Comparison of ENCODE assay signal across 2 cellular contexts in the genomic region with DNA sequence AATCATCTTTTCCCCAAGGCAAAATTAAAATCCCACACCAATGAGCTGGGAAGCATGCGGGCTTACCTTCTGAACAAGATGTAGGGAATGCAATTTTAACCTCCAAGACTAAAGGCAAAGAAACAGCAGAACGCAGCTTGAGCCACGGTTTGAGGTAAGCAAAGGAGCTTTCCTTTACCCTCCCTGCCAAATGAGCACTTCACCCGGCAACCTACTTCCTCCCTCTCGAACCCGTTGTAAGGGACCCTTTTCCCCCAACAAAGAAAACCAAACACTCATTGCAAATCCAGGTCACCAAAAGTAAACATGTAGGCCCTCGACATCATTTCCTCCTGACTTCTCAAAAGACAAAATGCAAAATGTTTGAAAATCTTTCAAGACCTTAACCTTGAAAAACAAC.
TF ChIP-seq lines count a peak whose summit lies in the region.

No MANE protein-coding gene starts in this region.

TF ChIP-seq in A549, 52 proteins besides CTCF, POLR2A, EP300 and RAD21:
- TF ChIP-seq, protein P1, sequence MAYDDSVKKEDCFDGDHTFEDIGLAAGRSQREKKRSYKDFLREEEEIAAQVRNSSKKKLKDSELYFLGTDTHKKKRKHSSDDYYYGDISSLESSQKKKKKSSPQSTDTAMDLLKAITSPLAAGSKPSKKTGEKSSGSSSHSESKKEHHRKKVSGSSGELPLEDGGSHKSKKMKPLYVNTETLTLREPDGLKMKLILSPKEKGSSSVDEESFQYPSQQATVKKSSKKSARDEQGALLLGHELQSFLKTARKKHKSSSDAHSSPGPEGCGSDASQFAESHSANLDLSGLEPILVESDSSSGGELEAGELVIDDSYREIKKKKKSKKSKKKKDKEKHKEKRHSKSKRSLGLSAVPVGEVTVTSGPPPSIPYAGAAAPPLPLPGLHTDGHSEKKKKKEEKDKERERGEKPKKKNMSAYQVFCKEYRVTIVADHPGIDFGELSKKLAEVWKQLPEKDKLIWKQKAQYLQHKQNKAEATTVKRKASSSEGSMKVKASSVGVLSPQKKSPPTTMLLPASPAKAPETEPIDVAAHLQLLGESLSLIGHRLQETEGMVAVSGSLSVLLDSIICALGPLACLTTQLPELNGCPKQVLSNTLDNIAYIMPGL (CRISPR knock-in tag; IDR thresholded peaks at IDR 0.05; ENCODE audit: borderline replicate concordance): no peak
- TF ChIP-seq CEBPB (IDR thresholded peaks at IDR 0.05) (no peak), ZC3H11A (IDR thresholded peaks at IDR 0.05) (no peak), JUNB (IDR thresholded peaks at IDR 0.05) (no peak), HOXA7 (CRISPR knock-in tag; IDR thresholded peaks at IDR 0.05) (no peak), CHD4 (IDR thresholded peaks at IDR 0.05; ENCODE audit: borderline replicate concordance) (no peak), BHLHE40 (IDR thresholded peaks at IDR 0.05; ENCODE audit: low read depth, low read length) (no peak)
- TF ChIP-seq, protein P2, sequence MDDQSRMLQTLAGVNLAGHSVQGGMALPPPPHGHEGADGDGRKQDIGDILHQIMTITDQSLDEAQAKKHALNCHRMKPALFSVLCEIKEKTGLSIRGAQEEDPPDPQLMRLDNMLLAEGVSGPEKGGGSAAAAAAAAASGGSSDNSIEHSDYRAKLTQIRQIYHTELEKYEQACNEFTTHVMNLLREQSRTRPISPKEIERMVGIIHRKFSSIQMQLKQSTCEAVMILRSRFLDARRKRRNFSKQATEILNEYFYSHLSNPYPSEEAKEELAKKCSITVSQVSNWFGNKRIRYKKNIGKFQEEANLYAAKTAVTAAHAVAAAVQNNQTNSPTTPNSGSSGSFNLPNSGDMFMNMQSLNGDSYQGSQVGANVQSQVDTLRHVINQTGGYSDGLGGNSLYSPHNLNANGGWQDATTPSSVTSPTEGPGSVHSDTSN (IDR thresholded peaks at IDR 0.05): no peak
- TF ChIP-seq, protein P3, sequence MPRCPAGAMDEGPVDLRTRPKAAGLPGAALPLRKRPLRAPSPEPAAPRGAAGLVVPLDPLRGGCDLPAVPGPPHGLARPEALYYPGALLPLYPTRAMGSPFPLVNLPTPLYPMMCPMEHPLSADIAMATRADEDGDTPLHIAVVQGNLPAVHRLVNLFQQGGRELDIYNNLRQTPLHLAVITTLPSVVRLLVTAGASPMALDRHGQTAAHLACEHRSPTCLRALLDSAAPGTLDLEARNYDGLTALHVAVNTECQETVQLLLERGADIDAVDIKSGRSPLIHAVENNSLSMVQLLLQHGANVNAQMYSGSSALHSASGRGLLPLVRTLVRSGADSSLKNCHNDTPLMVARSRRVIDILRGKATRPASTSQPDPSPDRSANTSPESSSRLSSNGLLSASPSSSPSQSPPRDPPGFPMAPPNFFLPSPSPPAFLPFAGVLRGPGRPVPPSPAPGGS (IDR thresholded peaks at IDR 0.05): no peak
TF ChIP-seq in A549: peak in this region for 0.

TF ChIP-seq in WTC11, 78 proteins besides CTCF, POLR2A, EP300 and RAD21 (continued from another document):
- no peak for TF ChIP-seq SMAD3 (CRISPR knock-in tag; IDR thresholded peaks at IDR 0.05; ENCODE audit: borderline replicate concordance)
- TF ChIP-seq EMX1 (CRISPR knock-in tag; IDR thresholded peaks at IDR 0.05): no peak
- TF ChIP-seq KAT7 (CRISPR knock-in tag; IDR thresholded peaks at IDR 0.05; ENCODE audit: borderline replicate concordance): no peak
- TF ChIP-seq, protein P4, sequence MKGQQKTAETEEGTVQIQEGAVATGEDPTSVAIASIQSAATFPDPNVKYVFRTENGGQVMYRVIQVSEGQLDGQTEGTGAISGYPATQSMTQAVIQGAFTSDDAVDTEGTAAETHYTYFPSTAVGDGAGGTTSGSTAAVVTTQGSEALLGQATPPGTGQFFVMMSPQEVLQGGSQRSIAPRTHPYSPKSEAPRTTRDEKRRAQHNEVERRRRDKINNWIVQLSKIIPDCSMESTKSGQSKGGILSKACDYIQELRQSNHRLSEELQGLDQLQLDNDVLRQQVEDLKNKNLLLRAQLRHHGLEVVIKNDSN (CRISPR knock-in tag; IDR thresholded peaks at IDR 0.05): no peak
- no peak for TF ChIP-seq CREB1 (CRISPR knock-in tag; IDR thresholded peaks at IDR 0.05)
- TF ChIP-seq ZNF416 (CRISPR knock-in tag; IDR thresholded peaks at IDR 0.05): no peak
- TF ChIP-seq, protein P5, sequence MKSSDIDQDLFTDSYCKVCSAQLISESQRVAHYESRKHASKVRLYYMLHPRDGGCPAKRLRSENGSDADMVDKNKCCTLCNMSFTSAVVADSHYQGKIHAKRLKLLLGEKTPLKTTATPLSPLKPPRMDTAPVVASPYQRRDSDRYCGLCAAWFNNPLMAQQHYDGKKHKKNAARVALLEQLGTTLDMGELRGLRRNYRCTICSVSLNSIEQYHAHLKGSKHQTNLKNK (CRISPR knock-in tag; IDR thresholded peaks at IDR 0.05): no peak
- TF ChIP-seq ZNF121 (CRISPR knock-in tag; IDR thresholded peaks at IDR 0.05): no peak
- TF ChIP-seq, protein P6, sequence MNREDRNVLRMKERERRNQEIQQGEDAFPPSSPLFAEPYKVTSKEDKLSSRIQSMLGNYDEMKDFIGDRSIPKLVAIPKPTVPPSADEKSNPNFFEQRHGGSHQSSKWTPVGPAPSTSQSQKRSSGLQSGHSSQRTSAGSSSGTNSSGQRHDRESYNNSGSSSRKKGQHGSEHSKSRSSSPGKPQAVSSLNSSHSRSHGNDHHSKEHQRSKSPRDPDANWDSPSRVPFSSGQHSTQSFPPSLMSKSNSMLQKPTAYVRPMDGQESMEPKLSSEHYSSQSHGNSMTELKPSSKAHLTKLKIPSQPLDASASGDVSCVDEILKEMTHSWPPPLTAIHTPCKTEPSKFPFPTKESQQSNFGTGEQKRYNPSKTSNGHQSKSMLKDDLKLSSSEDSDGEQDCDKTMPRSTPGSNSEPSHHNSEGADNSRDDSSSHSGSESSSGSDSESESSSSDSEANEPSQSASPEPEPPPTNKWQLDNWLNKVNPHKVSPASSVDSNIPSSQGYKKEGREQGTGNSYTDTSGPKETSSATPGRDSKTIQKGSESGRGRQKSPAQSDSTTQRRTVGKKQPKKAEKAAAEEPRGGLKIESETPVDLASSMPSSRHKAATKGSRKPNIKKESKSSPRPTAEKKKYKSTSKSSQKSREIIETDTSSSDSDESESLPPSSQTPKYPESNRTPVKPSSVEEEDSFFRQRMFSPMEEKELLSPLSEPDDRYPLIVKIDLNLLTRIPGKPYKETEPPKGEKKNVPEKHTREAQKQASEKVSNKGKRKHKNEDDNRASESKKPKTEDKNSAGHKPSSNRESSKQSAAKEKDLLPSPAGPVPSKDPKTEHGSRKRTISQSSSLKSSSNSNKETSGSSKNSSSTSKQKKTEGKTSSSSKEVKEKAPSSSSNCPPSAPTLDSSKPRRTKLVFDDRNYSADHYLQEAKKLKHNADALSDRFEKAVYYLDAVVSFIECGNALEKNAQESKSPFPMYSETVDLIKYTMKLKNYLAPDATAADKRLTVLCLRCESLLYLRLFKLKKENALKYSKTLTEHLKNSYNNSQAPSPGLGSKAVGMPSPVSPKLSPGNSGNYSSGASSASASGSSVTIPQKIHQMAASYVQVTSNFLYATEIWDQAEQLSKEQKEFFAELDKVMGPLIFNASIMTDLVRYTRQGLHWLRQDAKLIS (CRISPR knock-in tag; IDR thresholded peaks at IDR 0.05; ENCODE audit: borderline replicate concordance): no peak
- TF ChIP-seq, protein P7, sequence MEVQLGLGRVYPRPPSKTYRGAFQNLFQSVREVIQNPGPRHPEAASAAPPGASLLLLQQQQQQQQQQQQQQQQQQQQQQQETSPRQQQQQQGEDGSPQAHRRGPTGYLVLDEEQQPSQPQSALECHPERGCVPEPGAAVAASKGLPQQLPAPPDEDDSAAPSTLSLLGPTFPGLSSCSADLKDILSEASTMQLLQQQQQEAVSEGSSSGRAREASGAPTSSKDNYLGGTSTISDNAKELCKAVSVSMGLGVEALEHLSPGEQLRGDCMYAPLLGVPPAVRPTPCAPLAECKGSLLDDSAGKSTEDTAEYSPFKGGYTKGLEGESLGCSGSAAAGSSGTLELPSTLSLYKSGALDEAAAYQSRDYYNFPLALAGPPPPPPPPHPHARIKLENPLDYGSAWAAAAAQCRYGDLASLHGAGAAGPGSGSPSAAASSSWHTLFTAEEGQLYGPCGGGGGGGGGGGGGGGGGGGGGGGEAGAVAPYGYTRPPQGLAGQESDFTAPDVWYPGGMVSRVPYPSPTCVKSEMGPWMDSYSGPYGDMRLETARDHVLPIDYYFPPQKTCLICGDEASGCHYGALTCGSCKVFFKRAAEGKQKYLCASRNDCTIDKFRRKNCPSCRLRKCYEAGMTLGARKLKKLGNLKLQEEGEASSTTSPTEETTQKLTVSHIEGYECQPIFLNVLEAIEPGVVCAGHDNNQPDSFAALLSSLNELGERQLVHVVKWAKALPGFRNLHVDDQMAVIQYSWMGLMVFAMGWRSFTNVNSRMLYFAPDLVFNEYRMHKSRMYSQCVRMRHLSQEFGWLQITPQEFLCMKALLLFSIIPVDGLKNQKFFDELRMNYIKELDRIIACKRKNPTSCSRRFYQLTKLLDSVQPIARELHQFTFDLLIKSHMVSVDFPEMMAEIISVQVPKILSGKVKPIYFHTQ (CRISPR knock-in tag; IDR thresholded peaks at IDR 0.05): no peak
- TF ChIP-seq, protein P8, sequence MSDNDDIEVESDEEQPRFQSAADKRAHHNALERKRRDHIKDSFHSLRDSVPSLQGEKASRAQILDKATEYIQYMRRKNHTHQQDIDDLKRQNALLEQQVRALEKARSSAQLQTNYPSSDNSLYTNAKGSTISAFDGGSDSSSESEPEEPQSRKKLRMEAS (CRISPR knock-in tag; IDR thresholded peaks at IDR 0.05): no peak
- TF ChIP-seq TEAD4 (CRISPR knock-in tag; IDR thresholded peaks at IDR 0.05): no peak
TF ChIP-seq in WTC11: peak in this region for 0.
